Comparison of ENCODE assay signal across 9 cellular contexts in the genomic region with DNA sequence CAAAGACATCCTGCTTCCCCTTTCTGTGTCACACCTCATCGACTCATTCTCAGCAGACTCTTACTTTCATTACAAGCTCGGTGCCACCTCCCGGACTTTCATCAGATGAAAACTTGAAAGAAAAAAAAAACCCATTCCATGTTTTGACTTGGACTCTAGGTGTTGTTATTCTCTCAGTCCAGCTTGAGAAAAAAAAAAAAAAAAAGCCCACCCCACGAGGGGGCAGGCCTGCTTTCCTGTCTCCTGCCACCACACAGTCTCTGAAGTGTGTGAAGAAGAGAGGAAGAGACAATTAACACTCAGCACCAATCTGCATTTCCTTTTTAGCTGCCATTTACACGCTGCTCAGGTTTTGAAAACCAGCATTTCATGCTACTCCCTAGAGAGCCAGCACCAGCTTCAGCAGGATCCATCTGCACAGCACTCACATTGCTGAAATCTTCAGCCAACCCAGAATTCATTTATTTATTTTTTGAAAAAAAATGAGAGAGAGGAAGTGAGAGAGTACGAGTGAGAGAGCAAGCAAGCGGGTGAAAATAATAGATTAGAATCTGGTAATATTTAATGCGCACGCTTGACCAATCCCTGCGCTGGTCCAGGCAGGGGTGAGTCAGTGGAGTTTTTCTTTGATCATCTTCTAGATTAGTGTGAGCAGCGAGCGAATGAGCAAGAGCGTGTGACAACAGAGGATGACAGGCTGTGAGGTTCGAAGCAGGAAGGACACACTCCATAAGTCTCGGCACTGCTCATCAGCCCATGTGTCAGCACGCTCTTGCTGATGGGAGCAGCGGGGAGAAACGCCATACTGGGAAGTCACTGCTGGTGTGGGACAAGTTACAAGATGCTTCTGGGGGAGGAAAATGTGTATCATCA. TPM values are rescaled to one million over a fixed set of nuclear protein-coding genes. Genes with fewer than 3 reads are reported as not detected.
A peak's percentile ranks its signal among the peaks of the same experiment; 100 is the strongest.
DNase-seq lines count a peak whose midpoint lies in the region; ATAC-seq, FAIRE-seq and TF ChIP-seq lines count a peak whose summit lies in the region.
"Had no signal": no experiment of that assay in that cellular context is flagged by ENCODE, and none has a peak within 500 bp of the region (broad histone marks: within the 10 kb centered on the region; RNA-seq: fewer than 3 reads in every experiment).

No MANE protein-coding gene starts in this region.

- H3K27me3 Mint-ChIP-seq in activated naive CD8-positive, alpha-beta T cell treated with anti-CD3 and anti-CD28 coated beads for 36 hours: no peaks in the 10 kb centered on the region

- peak overlapping the region in 1 of 2 donors; percentile 26 for H3K27ac ChIP-seq in kidney (ENCODE audit: low read depth in 2 of 2, low read length in 2 of 2)

- intact Hi-C loops in kidney (cut with DNase I): no loop called here

- 0 out of 2 replicates have a peak, but pooled peaks cover 3% of the 10 kb centered on the region for H3K4me1 ChIP-seq in BE2C
- peaks cover 0 to 7% of the 10 kb centered on the region in 2 donors for H3K4me1 ChIP-seq in kidney (ENCODE audit: control insufficient read depth in 1 of 2, insufficient read depth in 1 of 2, low read depth in 1 of 2, low read length in 2 of 2)

- H3K36me3 ChIP-seq in BE2C: no peaks in the 10 kb centered on the region
- no peaks in the 10 kb centered on the region for H3K36me3 ChIP-seq in kidney (ENCODE audit: control insufficient read depth in 1 of 2, insufficient read depth in 2 of 2, low read length in 2 of 2)

- H3K9me3 ChIP-seq in BE2C (no peaks in the 10 kb centered on the region), kidney (ENCODE audit: control insufficient read depth in 1 of 2, low read length in 2 of 2) (no peaks in the 10 kb centered on the region)

- H3K27ac Mint-ChIP-seq in activated naive CD8-positive, alpha-beta T cell treated with anti-CD3 and anti-CD28 coated beads for 36 hours: no peak overlapping the region

- H3K4me3 ChIP-seq in BE2C (ENCODE audit: low read depth, low read length) (peak overlapping the region; percentile 62), kidney (ENCODE audit: low read length in 2 of 2) (peak overlapping the region; percentile 7 to 35)

- H3K9ac ChIP-seq in kidney (ENCODE audit: low read length in 2 of 2): peak overlapping the region in 1 of 2 donors; percentile 35

- peaks cover 25% of the 10 kb centered on the region for H3K4me1 Mint-ChIP-seq in activated naive CD8-positive, alpha-beta T cell treated with anti-CD3 and anti-CD28 coated beads for 36 hours

- no peak overlapping the region for H3K4me3 Mint-ChIP-seq in activated naive CD8-positive, alpha-beta T cell treated with anti-CD3 and anti-CD28 coated beads for 36 hours

- peaks cover 4% of the 10 kb centered on the region for H3K9me3 Mint-ChIP-seq in activated naive CD8-positive, alpha-beta T cell treated with anti-CD3 and anti-CD28 coated beads for 36 hours

- peaks cover 3% of the 10 kb centered on the region for H3K27me3 ChIP-seq in BE2C

- TF ChIP-seq CTCF in BE2C (IDR thresholded peaks at IDR 0.05; ENCODE audit: low read depth, low read length) (peak; percentile 33), kidney (IDR thresholded peaks at IDR 0.05; ENCODE audit: borderline replicate concordance, extremely low read depth, insufficient read depth) (no peak)

- peaks cover 3% of the 10 kb centered on the region for H3K36me3 Mint-ChIP-seq in activated naive CD8-positive, alpha-beta T cell treated with anti-CD3 and anti-CD28 coated beads for 36 hours

- ATAC-seq in HG03280 (IDR thresholded peaks at IDR 0.05; ENCODE audit: unreplicated experiment): peak; percentile 81

- no peak for FAIRE-seq in kidney (lab: Jason Lieb, UNC)

- DNase-seq in BE2C: peak; percentile 39
- DNase-seq in GM19238 (ENCODE audit: insufficient read length, low spot score): peak; percentile 42
- peak; percentile 33 for DNase-seq in SK-N-DZ (ENCODE audit: low spot score)
- DNase-seq in activated naive CD8-positive, alpha-beta T cell treated with anti-CD3 and anti-CD28 coated beads for 36 hours: peak; percentile 79
- peak; percentile 73 for DNase-seq in kidney
- DNase-seq in stimulated activated CD4-positive, alpha-beta T cell treated with anti-CD3 and anti-CD28 coated beads, TNF-alpha, amount 100 ng/mL, for 4 hours (ENCODE audit: low read depth in 3 of 3): peak in 2 of 3 experiments; percentile 58 to 59
- no peak for DNase-seq in SHP77 treated with DMSO at 0.1 percent for 48 hours (lab: John Stamatoyannopoulos, UW)

RNA-seq across cellular contexts. Expression of a gene that starts 23.5 kb away (rescaled TPM):
- not detected for polyA plus RNA-seq in BE2C (2012; ENCODE audit: insufficient read depth, insufficient read length, low read depth)
- polyA plus RNA-seq in SK-N-DZ (2014; cell fraction: cytosol; rRNA removed): not detected in 2 replicates
- polyA plus RNA-seq in SK-N-DZ (2014; cell fraction: nucleus; rRNA removed): not detected in 2 replicates
- 1 to 10 TPM in 1 of 2 experiments, under 1 TPM in 1; 0.82 to 1.3 TPM for total RNA-seq in activated naive CD8-positive, alpha-beta T cell treated with anti-CD3 and anti-CD28 coated beads for 36 hours
- 0.28 TPM for total RNA-seq in kidney
- polyA plus RNA-seq in kidney (ENCODE audit: insufficient read depth, low read depth, low replicate concordance): not detected

RNA-seq across cellular contexts. Expression of a gene that starts 35.1 kb away (rescaled TPM):
- polyA plus RNA-seq in BE2C (2012; ENCODE audit: insufficient read depth, insufficient read length, low read depth): not detected
- polyA plus RNA-seq in SK-N-DZ (2014; cell fraction: cytosol; rRNA removed): not detected in 2 replicates
- polyA plus RNA-seq in SK-N-DZ (2014; cell fraction: nucleus; rRNA removed): not detected in 2 replicates
- total RNA-seq in activated naive CD8-positive, alpha-beta T cell treated with anti-CD3 and anti-CD28 coated beads for 36 hours: not detected
- not detected for total RNA-seq in kidney
- not detected for polyA plus RNA-seq in kidney (ENCODE audit: insufficient read depth, low read depth, low replicate concordance)
- total RNA-seq: SK-MEL-5 had no signal
